13 cellular contexts compared by ENCODE assay signal in genomic region chr6:51019785-51020184, GRCh38.
"Had no signal": no experiment of that assay in that cellular context is flagged by ENCODE, and none has a peak within 500 bp of the region (broad histone marks: within the 10 kb centered on the region; RNA-seq: fewer than 3 reads in every experiment).

No MANE protein-coding gene starts in this region.

- H3K4me1 Mint-ChIP-seq: activated CD4-positive, alpha-beta memory T cell treated with anti-CD3 and anti-CD28 coated beads, Interleukin-2, amount 10 ng/mL, durations not matched to agents 7 days and 5 days; activated CD4-positive, alpha-beta T cell treated with anti-CD3 and anti-CD28 coated beads for 36 hours; activated naive CD8-positive, alpha-beta T cell treated with anti-CD3 and anti-CD28 coated beads, Interleukin-2, amount 10 ng/mL, durations not matched to agents 7 days and 5 days had no signal

- ATAC-seq: activated CD4-positive, alpha-beta T cell treated with anti-CD3 and anti-CD28 coated beads for 36 hours; activated T-cell treated with anti-CD3 and anti-CD28 coated beads, Interleukin-2, amount 50 U/mL, for 72 hours had no signal

- H3K27me3 ChIP-seq: breast epithelium, neutrophil had no signal

- H3K36me3 ChIP-seq: breast epithelium, neutrophil, WERI-Rb-1 had no signal

- H3K27me3 Mint-ChIP-seq: activated CD4-positive, alpha-beta memory T cell treated with anti-CD3 and anti-CD28 coated beads, Interleukin-2, amount 10 ng/mL, durations not matched to agents 7 days and 5 days; activated CD4-positive, alpha-beta T cell treated with anti-CD3 and anti-CD28 coated beads for 36 hours; activated naive CD8-positive, alpha-beta T cell treated with anti-CD3 and anti-CD28 coated beads, Interleukin-2, amount 10 ng/mL, durations not matched to agents 7 days and 5 days had no signal

- H3K27ac Mint-ChIP-seq: activated CD4-positive, alpha-beta memory T cell treated with anti-CD3 and anti-CD28 coated beads, Interleukin-2, amount 10 ng/mL, durations not matched to agents 7 days and 5 days; activated CD4-positive, alpha-beta T cell treated with anti-CD3 and anti-CD28 coated beads for 36 hours; activated naive CD8-positive, alpha-beta T cell treated with anti-CD3 and anti-CD28 coated beads, Interleukin-2, amount 10 ng/mL, durations not matched to agents 7 days and 5 days; activated T-cell treated with anti-CD3 and anti-CD28 coated beads, Interleukin-2, amount 50 U/mL, for 72 hours had no signal

- H3K4me3 ChIP-seq: breast epithelium, lung, skin epidermis had no signal

- H3K4me3 Mint-ChIP-seq: activated CD4-positive, alpha-beta memory T cell treated with anti-CD3 and anti-CD28 coated beads, Interleukin-2, amount 10 ng/mL, durations not matched to agents 7 days and 5 days; activated CD4-positive, alpha-beta T cell treated with anti-CD3 and anti-CD28 coated beads for 36 hours; activated naive CD8-positive, alpha-beta T cell treated with anti-CD3 and anti-CD28 coated beads, Interleukin-2, amount 10 ng/mL, durations not matched to agents 7 days and 5 days; activated T-cell treated with anti-CD3 and anti-CD28 coated beads, Interleukin-2, amount 50 U/mL, for 72 hours had no signal

- H3K9me3 ChIP-seq: breast epithelium, neutrophil had no signal

- H3K27ac ChIP-seq: breast epithelium, neutrophil, skin epidermis, WERI-Rb-1 had no signal

- H3K36me3 Mint-ChIP-seq: activated naive CD8-positive, alpha-beta T cell treated with anti-CD3 and anti-CD28 coated beads, Interleukin-2, amount 10 ng/mL, durations not matched to agents 7 days and 5 days had no signal

- H3K4me1 ChIP-seq: breast epithelium had no signal

- H3K9me3 Mint-ChIP-seq: activated naive CD8-positive, alpha-beta T cell treated with anti-CD3 and anti-CD28 coated beads, Interleukin-2, amount 10 ng/mL, durations not matched to agents 7 days and 5 days had no signal

- DNase-seq: activated CD4-positive, alpha-beta memory T cell treated with anti-CD3 and anti-CD28 coated beads, Interleukin-2, amount 10 ng/mL, durations not matched to agents 7 days and 5 days; activated CD4-positive, alpha-beta T cell treated with anti-CD3 and anti-CD28 coated beads for 36 hours; activated gamma-delta T cell treated with Interleukin-2 at 50 U/mL for 16 hours; activated naive CD8-positive, alpha-beta T cell treated with anti-CD3 and anti-CD28 coated beads, Interleukin-2, amount 10 ng/mL, durations not matched to agents 7 days and 5 days; activated T-cell treated with anti-CD3 and anti-CD28 coated beads, Interleukin-2, amount 50 U/mL, for 72 hours; aorta; glutamatergic neuron; midbrain; WERI-Rb-1 had no signal
